ENCODE assay signal across 10 cellular contexts in the genomic region with DNA sequence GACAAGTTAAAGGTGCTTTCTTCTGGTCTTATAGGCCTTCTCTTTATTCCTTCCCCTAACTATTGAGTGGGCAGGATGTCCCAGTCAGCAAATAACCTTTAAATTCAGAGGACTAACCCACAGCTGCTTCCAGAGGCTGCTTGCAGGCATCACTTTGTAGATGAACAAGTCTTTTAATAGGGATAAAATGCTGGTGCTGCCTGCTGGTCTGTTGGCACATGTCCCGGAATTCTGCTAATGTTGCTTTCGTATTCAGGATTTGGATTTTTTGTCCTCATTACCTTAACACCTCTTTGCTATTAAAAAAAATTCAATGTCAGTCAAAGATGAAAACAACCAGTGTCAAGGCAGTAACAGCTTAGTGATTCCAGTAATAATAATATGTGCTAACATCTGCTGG.
DNase-seq lines count a peak whose midpoint lies in the region; ATAC-seq, FAIRE-seq and TF ChIP-seq lines count a peak whose summit lies in the region.
"Had no signal": no experiment of that assay in that cellular context is flagged by ENCODE, and none has a peak within 500 bp of the region (broad histone marks: within the 10 kb centered on the region; RNA-seq: fewer than 3 reads in every experiment).

No MANE protein-coding gene starts in this region.

- intact Hi-C loops in lower leg skin (cut with DNase I; ENCODE audit: low total_unique reads) = no loop called here

- no peak overlapping the region for H3K27ac ChIP-seq in RWPE1
- H3K27ac ChIP-seq: tibial artery had no signal

- WGBS in lower leg skin, 2 donors = 6 to 21% methylated on average over 2 of the region's 2 CpGs

- TF ChIP-seq POLR2A in lower leg skin (IDR thresholded peaks at IDR 0.05) = no peak

- no peak for ATAC-seq in HG03045 (IDR thresholded peaks at IDR 0.05; ENCODE audit: unreplicated experiment)

- CTCF ChIA-PET in RWPE1 (lab: Yijun Ruan, JAX) = no interaction called here

- TF ChIP-seq CTCF in RWPE1 (conservative IDR thresholded peaks at IDR 0.05; ENCODE audit: low read depth) (no peak), lower leg skin (IDR thresholded peaks at IDR 0.05) (no peak)

- FAIRE-seq in islet of Langerhans (lab: Jason Lieb, UNC) = peak; percentile 94

- DNase-seq in Ammon's horn (ENCODE audit: low spot score) (peak; percentile 68), NCI-H1105 treated with DMSO at 0.1 percent for 48 hours (lab: John Stamatoyannopoulos, UW) (peak; percentile 80), RWPE1 (ENCODE audit: low spot score) (peak; percentile 8), lower leg skin (ENCODE audit: low spot score in 2 of 2) (no peak), middle frontal gyrus (ENCODE audit: extremely low spot score, low spot score) (no peak)
- no peak for DNase-seq in stimulated activated CD4-positive, alpha-beta T cell treated with anti-CD3 and anti-CD28 coated beads, Interleukin-4, amount 100 ng/mL, for 24 hours
- DNase-seq: activated CD4-positive, alpha-beta T cell treated with anti-CD3 and anti-CD28 coated beads, Interleukin-2, amount 50 U/mL, for 4 hours; tibial artery had no signal

- H3K4me3 ChIP-seq in lower leg skin (ENCODE audit: low read depth, poor library complexity, severe bottlenecking) = no peak overlapping the region
- H3K4me3 ChIP-seq: tibial artery had no signal

- POLR2A ChIA-PET in RWPE1 (lab: Yijun Ruan, JAX; ENCODE audit: low non-redundant PET) = no interaction called here

Comparison
In these comparisons a context has a peak if more than half of its experiments do, and no peak if none do; other contexts are left out.
1. DNase-seq: peak in Ammon's horn (single experiment), NCI-H1105 treated with DMSO at 0.1 percent for 48 hours (single experiment) and RWPE1 (single experiment); none in lower leg skin (0 of 2), middle frontal gyrus (single experiment) and stimulated activated CD4-positive, alpha-beta T cell treated with anti-CD3 and anti-CD28 coated beads, Interleukin-4, amount 100 ng/mL, for 24 hours (single experiment).